3 cellular contexts compared by ENCODE assay signal in the genomic region with DNA sequence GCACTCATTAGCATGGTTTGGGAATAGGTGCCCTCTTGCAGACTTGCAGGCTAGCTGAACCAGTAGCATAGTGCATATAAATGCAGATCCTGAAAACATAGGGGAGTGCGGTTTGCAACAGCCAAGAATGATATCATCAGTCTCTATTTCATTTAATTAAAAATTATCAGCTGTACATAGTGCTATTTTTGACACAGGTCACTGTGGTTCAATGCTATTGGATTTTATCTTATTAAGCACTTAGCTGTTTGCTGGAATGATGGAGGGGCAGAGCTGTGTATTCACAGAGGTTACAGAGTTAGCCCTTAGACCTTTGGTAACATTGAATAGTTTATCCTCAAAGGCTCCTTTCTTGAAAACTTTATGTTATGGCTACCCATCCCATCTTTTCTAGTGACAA.
"Had no signal": no experiment of that assay in that cellular context is flagged by ENCODE, and none has a peak within 500 bp of the region (broad histone marks: within the 10 kb centered on the region; RNA-seq: fewer than 3 reads in every experiment).

No MANE protein-coding gene starts in this region.

- ATAC-seq: GM12878 had no signal

- DNase-seq: GDM1, GF-D8 had no signal

- H3K4me3 ChIP-seq: GM12878 had no signal
